Comparison of ENCODE assay signal across 1 cellular context in the genomic region with DNA sequence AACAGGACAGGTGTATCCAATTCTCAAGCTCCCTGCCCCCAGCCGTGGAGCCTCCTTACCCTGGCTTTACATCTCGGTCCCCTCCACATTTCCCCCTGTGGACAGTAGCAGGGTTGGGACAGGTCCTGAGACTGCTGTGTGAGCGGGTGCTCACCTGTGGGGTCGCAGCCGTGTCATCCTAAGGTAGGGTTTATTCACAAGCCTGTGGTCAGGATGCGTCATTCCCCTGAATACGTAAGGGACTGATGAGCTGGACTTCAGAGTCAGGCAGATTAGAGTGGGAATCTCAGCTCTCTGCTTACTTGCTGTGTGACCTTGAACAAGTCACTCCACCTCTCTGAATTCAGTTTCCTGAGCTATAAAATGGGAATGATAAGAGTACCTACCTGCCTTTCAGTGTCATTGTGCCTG.
TF ChIP-seq lines count a peak whose summit lies in the region.

No MANE protein-coding gene starts in this region.

TF ChIP-seq in IMR-90, 13 proteins besides CTCF, POLR2A, EP300 and RAD21:
- TF ChIP-seq BHLHE40 (IDR thresholded peaks at IDR 0.05; ENCODE audit: low read depth, low read length) (no peak), MAFK (IDR thresholded peaks at IDR 0.05; ENCODE audit: low read depth, low read length) (no peak), SMC3 (IDR thresholded peaks at IDR 0.05; ENCODE audit: low read depth, low read length) (no peak), CEBPB (IDR thresholded peaks at IDR 0.05; ENCODE audit: low read depth, low read length) (no peak), MXI1 (IDR thresholded peaks at IDR 0.05; ENCODE audit: borderline replicate concordance, low read depth, low read length) (no peak), RFX5 (IDR thresholded peaks at IDR 0.05; ENCODE audit: low read depth, low read length) (no peak), RCOR1 (IDR thresholded peaks at IDR 0.05; ENCODE audit: insufficient replicate concordance, low read length) (no peak), NFE2L2 (IDR thresholded peaks at IDR 0.05; ENCODE audit: low read depth, low read length) (no peak), FOS (IDR thresholded peaks at IDR 0.05; ENCODE audit: low read depth, low read length) (no peak), MAZ (IDR thresholded peaks at IDR 0.05; ENCODE audit: borderline replicate concordance, low read depth, low read length) (no peak), CHD1 (IDR thresholded peaks at IDR 0.05; ENCODE audit: low read depth, low read length) (no peak)
- TF ChIP-seq, protein P1, sequence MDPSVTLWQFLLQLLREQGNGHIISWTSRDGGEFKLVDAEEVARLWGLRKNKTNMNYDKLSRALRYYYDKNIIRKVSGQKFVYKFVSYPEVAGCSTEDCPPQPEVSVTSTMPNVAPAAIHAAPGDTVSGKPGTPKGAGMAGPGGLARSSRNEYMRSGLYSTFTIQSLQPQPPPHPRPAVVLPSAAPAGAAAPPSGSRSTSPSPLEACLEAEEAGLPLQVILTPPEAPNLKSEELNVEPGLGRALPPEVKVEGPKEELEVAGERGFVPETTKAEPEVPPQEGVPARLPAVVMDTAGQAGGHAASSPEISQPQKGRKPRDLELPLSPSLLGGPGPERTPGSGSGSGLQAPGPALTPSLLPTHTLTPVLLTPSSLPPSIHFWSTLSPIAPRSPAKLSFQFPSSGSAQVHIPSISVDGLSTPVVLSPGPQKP (IDR thresholded peaks at IDR 0.05; ENCODE audit: borderline replicate concordance, low read depth, low read length) = no peak
TF ChIP-seq in IMR-90: peak in this region for 0.
